In genomic region chr2:217923007-217923686, GRCh38 we compare ENCODE assay signal across 19 cellular contexts.
DNase-seq lines count a peak whose midpoint lies in the region; ATAC-seq and TF ChIP-seq lines count a peak whose summit lies in the region.
"Had no signal": no experiment of that assay in that cellular context is flagged by ENCODE, and none has a peak within 500 bp of the region (broad histone marks: within the 10 kb centered on the region; RNA-seq: fewer than 3 reads in every experiment).

No MANE protein-coding gene starts in this region.

- WGBS in adrenal gland, 4 donors = 77 to 83% (median 79%) methylated on average over 8 of the region's 8 CpGs
- WGBS in neuronal stem cell (ENCODE audit: extremely low coverage in 2 of 2, insufficient read length in 2 of 2, insufficient replicate concordance in 1 of 2), 2 donors = no CpG with 5 or more reads among the region's 8 CpGs

- H2BK120ac ChIP-seq in neuronal stem cell (ENCODE audit: low read depth, low read length) = no peak overlapping the region

- TF ChIP-seq POLR2A in adrenal gland (IDR thresholded peaks at IDR 0.05) (no peak), GM18505 (IDR thresholded peaks at IDR 0.05; ENCODE audit: borderline replicate concordance, extremely low read depth, insufficient read depth, insufficient read length) (no peak)

- no peak overlapping the region for H2AFZ ChIP-seq in neuronal stem cell (ENCODE audit: low read length)

- H3K4me2 ChIP-seq in neuronal stem cell (ENCODE audit: insufficient read depth, low read length, poor library complexity, severe bottlenecking) = no peak overlapping the region

- no peak overlapping the region for H3K14ac ChIP-seq in neuronal stem cell (ENCODE audit: low read length)

- peaks cover 3% of the 10 kb centered on the region for H3K4me1 Mint-ChIP-seq in glutamatergic neuron (ENCODE audit: low read depth, unreplicated experiment)
- H3K4me1 Mint-ChIP-seq in stimulated activated naive B cell treated with anti-CD40 and anti-IgM and Interleukin-4, amounts not matched to agents 10 μg/mL and 1 μg/mL and 100 μg/mL, for 72 hours = peaks cover under 1 to 6% of the 10 kb centered on the region in 2 donors
- H3K4me1 Mint-ChIP-seq: immature natural killer cell, naive B cell had no signal

- peak overlapping the region; percentile 38 for H2BK15ac ChIP-seq in neuronal stem cell (ENCODE audit: low read length)

- no peak overlapping the region for H4K8ac ChIP-seq in neuronal stem cell (ENCODE audit: low read depth, low read length)

- no peak overlapping the region for H4K91ac ChIP-seq in neuronal stem cell (ENCODE audit: low read depth, low read length, poor library complexity)

- H3K36me3 ChIP-seq in adrenal gland (replicated peaks in 1 of 2) (peaks cover 0 to 10% of the 10 kb centered on the region in 2 donors), neuronal stem cell (replicated peaks in 1 of 2; ENCODE audit: control insufficient read depth in 2 of 2, insufficient read depth in 2 of 2, low read length in 2 of 2) (no peaks in the 10 kb centered on the region), thoracic aorta (peaks cover 11% of the 10 kb centered on the region)

- H3K9ac ChIP-seq in neuronal stem cell (ENCODE audit: low read depth, low read length, poor library complexity) = no peak overlapping the region

- H3K36me3 Mint-ChIP-seq in glutamatergic neuron (ENCODE audit: unreplicated experiment) = no peaks in the 10 kb centered on the region
- H3K36me3 Mint-ChIP-seq in stimulated activated naive B cell treated with anti-CD40 and anti-IgM and Interleukin-4, amounts not matched to agents 10 μg/mL and 1 μg/mL and 100 μg/mL, for 72 hours = no peaks in the 10 kb centered on the region
- H3K36me3 Mint-ChIP-seq: immature natural killer cell, naive B cell had no signal

- H2AK5ac ChIP-seq in neuronal stem cell (ENCODE audit: low read depth, low read length) = peak overlapping the region; percentile 81

- H3K18ac ChIP-seq in neuronal stem cell (ENCODE audit: low read length) = peak overlapping the region; percentile 40

- no peaks in the 10 kb centered on the region for H3K27me3 ChIP-seq in adrenal gland
- H3K27me3 ChIP-seq in neuronal stem cell (ENCODE audit: control insufficient read depth in 3 of 3, insufficient read depth in 3 of 3, low read depth in 1 of 3, low read length in 3 of 3) = peaks cover 0 to 4% (median 2%) of the 10 kb centered on the region in 3 experiments
- H3K27me3 ChIP-seq in thoracic aorta (replicated peaks; ENCODE audit: insufficient read depth) = no peaks in the 10 kb centered on the region

- H3K4me3 ChIP-seq in adrenal gland (no peak overlapping the region), neuronal stem cell (ENCODE audit: low read length in 2 of 2) (no peak overlapping the region), thoracic aorta (peak overlapping the region; percentile 34)

- H3K27ac ChIP-seq in adrenal gland (peak overlapping the region in 4 of 5 donors; percentile 63 to 98 (median 88)), neuronal stem cell (replicated peaks; ENCODE audit: low read length) (no peak overlapping the region), thoracic aorta (peak overlapping the region; percentile 99 to 100)

- no peak overlapping the region for H3K4me3 Mint-ChIP-seq in glutamatergic neuron (ENCODE audit: unreplicated experiment)
- no peak overlapping the region for H3K4me3 Mint-ChIP-seq in stimulated activated naive B cell treated with anti-CD40 and anti-IgM and Interleukin-4, amounts not matched to agents 10 μg/mL and 1 μg/mL and 100 μg/mL, for 72 hours
- H3K4me3 Mint-ChIP-seq: effector memory CD8-positive, alpha-beta T cell; immature natural killer cell; stimulated activated naive CD8-positive, alpha-beta T cell treated with anti-CD3 and anti-CD28 coated beads, Interleukin-15, Interleukin-2, amounts not matched to agents 100 ng/mL and 50 ng/mL, for 24 hours had no signal

- no peaks in the 10 kb centered on the region for H3K79me1 ChIP-seq in neuronal stem cell (ENCODE audit: low read depth, low read length)

- no peak overlapping the region for H3K4ac ChIP-seq in neuronal stem cell (ENCODE audit: low read length)

- H3K23ac ChIP-seq in neuronal stem cell (ENCODE audit: low read depth, low read length, poor library complexity) = no peak overlapping the region

- intact Hi-C loops in adrenal gland (cut with DNase I) = no loop called here

- no peak overlapping the region for H2BK5ac ChIP-seq in neuronal stem cell (ENCODE audit: low read length)

- H3K9me3 ChIP-seq in adrenal gland (replicated peaks in 1 of 3) (no peaks in the 10 kb centered on the region), neuronal stem cell (replicated peaks in 1 of 2; ENCODE audit: control insufficient read depth in 2 of 2, insufficient read depth in 1 of 2, low read depth in 1 of 2, low read length in 2 of 2) (no peaks in the 10 kb centered on the region), thoracic aorta (no peaks in the 10 kb centered on the region)

- H3K9me3 Mint-ChIP-seq in glutamatergic neuron (ENCODE audit: unreplicated experiment) = peaks cover 2% of the 10 kb centered on the region
- H3K9me3 Mint-ChIP-seq in stimulated activated naive B cell treated with anti-CD40 and anti-IgM and Interleukin-4, amounts not matched to agents 10 μg/mL and 1 μg/mL and 100 μg/mL, for 72 hours = no peaks in the 10 kb centered on the region
- H3K9me3 Mint-ChIP-seq: effector memory CD8-positive, alpha-beta T cell; immature natural killer cell; naive B cell; stimulated activated naive CD8-positive, alpha-beta T cell treated with anti-CD3 and anti-CD28 coated beads, Interleukin-15, Interleukin-2, amounts not matched to agents 100 ng/mL and 50 ng/mL, for 24 hours had no signal

- H3K27ac Mint-ChIP-seq in glutamatergic neuron (ENCODE audit: unreplicated experiment) = peak overlapping the region; percentile 38
- no peak overlapping the region for H3K27ac Mint-ChIP-seq in stimulated activated naive B cell treated with anti-CD40 and anti-IgM and Interleukin-4, amounts not matched to agents 10 μg/mL and 1 μg/mL and 100 μg/mL, for 72 hours
- H3K27ac Mint-ChIP-seq: effector memory CD8-positive, alpha-beta T cell; immature natural killer cell; stimulated activated naive CD8-positive, alpha-beta T cell treated with anti-CD3 and anti-CD28 coated beads, Interleukin-15, Interleukin-2, amounts not matched to agents 100 ng/mL and 50 ng/mL, for 24 hours had no signal

- TF ChIP-seq CTCF in adrenal gland (IDR thresholded peaks at IDR 0.05) = no peak
- no peak for TF ChIP-seq CTCF in glutamatergic neuron (IDR thresholded peaks at IDR 0.05; ENCODE audit: partially characterized antibody, unreplicated experiment)
- no peak for TF ChIP-seq CTCF in thoracic aorta (IDR thresholded peaks at IDR 0.05)

- H3K4me1 ChIP-seq in adrenal gland (replicated peaks in 1 of 2) = peaks cover 55 to 97% of the 10 kb centered on the region in 2 donors
- peaks cover 29 to 30% of the 10 kb centered on the region in 2 donors for H3K4me1 ChIP-seq in neuronal stem cell (ENCODE audit: control insufficient read depth in 2 of 2, insufficient read depth in 1 of 2, low read depth in 1 of 2, low read length in 2 of 2)
- H3K4me1 ChIP-seq in thoracic aorta (ENCODE audit: control insufficient read depth in 1 of 2, low read depth in 2 of 2) = peaks cover 83 to 100% of the 10 kb centered on the region in 2 donors

- ATAC-seq in thoracic aorta (ENCODE audit: insufficient number of reproducible peaks, low FRiP score, low read depth) = peak; percentile 2
- ATAC-seq in stimulated activated naive B cell treated with anti-CD40 and anti-IgM and Interleukin-4, amounts not matched to agents 10 μg/mL and 1 μg/mL and 100 μg/mL, for 72 hours (replicated peaks) = no peak
- ATAC-seq in GM18505 (IDR thresholded peaks at IDR 0.05; ENCODE audit: unreplicated experiment) = no peak
- ATAC-seq: effector memory CD8-positive, alpha-beta T cell had no signal

- H2BK12ac ChIP-seq in neuronal stem cell (ENCODE audit: low read length) = no peak overlapping the region

- peaks cover 9% of the 10 kb centered on the region for H3K27me3 Mint-ChIP-seq in glutamatergic neuron (ENCODE audit: unreplicated experiment)
- H3K27me3 Mint-ChIP-seq in stimulated activated naive B cell treated with anti-CD40 and anti-IgM and Interleukin-4, amounts not matched to agents 10 μg/mL and 1 μg/mL and 100 μg/mL, for 72 hours = peaks cover 0 to 5% of the 10 kb centered on the region in 2 donors
- H3K27me3 Mint-ChIP-seq: naive B cell; stimulated activated naive CD8-positive, alpha-beta T cell treated with anti-CD3 and anti-CD28 coated beads, Interleukin-15, Interleukin-2, amounts not matched to agents 100 ng/mL and 50 ng/mL, for 24 hours had no signal

- DNase-seq in adrenal gland (no peak), glutamatergic neuron (no peak), neuronal stem cell (ENCODE audit: low spot score) (no peak), thoracic aorta (ENCODE audit: low spot score) (no peak), NCI-H1436 (lab: John Stamatoyannopoulos, UW) (no peak), activated gamma-delta T cell (lab: John Stamatoyannopoulos, UW) (no peak)
- DNase-seq in stimulated activated naive B cell treated with anti-CD40 and anti-IgM and Interleukin-4, amounts not matched to agents 10 μg/mL and 1 μg/mL and 100 μg/mL, for 72 hours = no peak
- DNase-seq: activated effector memory CD4-positive, alpha-beta T cell treated with Interleukin-2 at 50 U/mL for 16 hours; DMS53; effector memory CD8-positive, alpha-beta T cell; HCEC 1CT; immature natural killer cell; Kasumi-1; naive B cell; NCI-H146; NCI-H446 treated with DMSO at 0.1 percent for 48 hours; SW 1271 had no signal
